Comparison of ENCODE assay signal across 10 cellular contexts in the genomic region with DNA sequence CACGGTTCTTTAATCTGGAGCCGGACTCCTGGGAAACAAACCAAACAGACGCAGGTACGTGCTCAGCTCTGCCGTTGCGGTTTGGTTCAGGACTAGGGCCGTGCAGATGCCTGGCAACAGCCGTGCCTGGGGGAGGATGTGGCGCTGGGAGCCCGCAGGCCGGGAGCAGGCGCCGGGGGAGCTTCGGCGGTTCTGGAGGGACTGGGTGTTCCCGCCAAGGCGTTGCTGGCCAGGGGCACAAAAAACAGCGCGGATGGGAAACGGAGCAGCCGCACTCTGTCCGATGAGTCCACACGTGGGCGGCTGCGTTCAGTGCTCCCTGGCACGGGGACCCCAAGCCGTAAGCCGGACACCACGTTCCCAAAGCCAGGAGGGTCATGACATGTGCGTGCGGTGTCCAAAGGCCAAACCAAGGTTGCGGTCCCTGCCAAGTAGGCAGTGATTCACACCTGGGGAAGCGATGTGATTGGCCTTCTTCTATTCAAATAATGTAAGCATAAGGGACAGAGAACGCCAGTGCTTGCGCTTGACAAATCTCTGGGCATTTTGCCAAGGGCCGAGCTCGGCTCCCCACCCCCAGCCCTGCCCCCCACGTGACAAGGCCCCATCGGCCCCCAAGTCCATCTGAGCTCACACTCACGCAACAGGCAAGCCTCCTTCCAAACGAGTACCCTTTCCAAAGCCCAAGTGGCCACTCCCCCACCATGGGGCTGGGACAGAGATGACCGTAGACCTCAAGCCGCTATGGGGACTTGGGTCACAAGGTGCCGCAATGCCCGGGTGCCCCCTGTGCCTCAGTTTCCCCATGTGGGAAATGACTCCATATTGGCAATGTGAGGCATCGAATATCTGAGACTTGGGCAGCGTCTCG. TPM values are rescaled to one million over a fixed set of nuclear protein-coding genes. Genes with fewer than 3 reads are reported as not detected.
DNase-seq lines count a peak whose midpoint lies in the region; ATAC-seq and TF ChIP-seq lines count a peak whose summit lies in the region.
"Had no signal": no experiment of that assay in that cellular context is flagged by ENCODE, and none has a peak within 500 bp of the region (broad histone marks: within the 10 kb centered on the region; RNA-seq: fewer than 3 reads in every experiment).

No MANE protein-coding gene starts in this region.

- DNase-seq in GM04503 (ENCODE audit: low read depth) (peak; percentile 37), NCI-H2107 (lab: John Stamatoyannopoulos, UW) (peak; percentile 19), esophagus squamous epithelium (lab: John Stamatoyannopoulos, UW) (no peak), psoas muscle (peak; percentile 73 to 77), tibial nerve (ENCODE audit: low spot score in 2 of 2) (no peak), MV-4-11 (lab: John Stamatoyannopoulos, UW) (no peak), NCI-H1694 (lab: John Stamatoyannopoulos, UW) (no peak)
- DNase-seq in stimulated activated naive CD8-positive, alpha-beta T cell treated with anti-CD3 and anti-CD28 coated beads, Interleukin-15, Interleukin-2, amounts not matched to agents 100 U/mL and 50 U/mL, for 24 hours, result no peak
- DNase-seq: stimulated activated CD8-positive, alpha-beta memory T cell treated with anti-CD3 and anti-CD28 coated beads, Interleukin-4, amount 100 ng/mL, for 48 hours had no signal

- TF ChIP-seq POLR2A in esophagus squamous epithelium (IDR thresholded peaks at IDR 0.05) (no peak), tibial nerve (IDR thresholded peaks at IDR 0.05) (no peak)

- no peaks in the 10 kb centered on the region for H3K9me3 ChIP-seq in esophagus squamous epithelium
- H3K9me3 ChIP-seq in psoas muscle, result no peaks in the 10 kb centered on the region
- no peaks in the 10 kb centered on the region for H3K9me3 ChIP-seq in tibial nerve

- intact Hi-C loops in esophagus squamous epithelium (cut with DNase I), result no loop called here
- intact Hi-C loops in psoas muscle (cut with DNase I), result no loop called here

- H3K4me3 ChIP-seq in esophagus squamous epithelium (no peak overlapping the region), psoas muscle (no peak overlapping the region), tibial nerve (no peak overlapping the region)

- peaks cover 0 to 83% (median 0%) of the 10 kb centered on the region in 4 donors for H3K27me3 ChIP-seq in esophagus squamous epithelium
- H3K27me3 ChIP-seq in psoas muscle (ENCODE audit: insufficient read depth in 3 of 3, low read length in 2 of 3), result peaks cover 0 to 82% (median 21%) of the 10 kb centered on the region in 3 donors
- peaks cover 0 to 10% of the 10 kb centered on the region in 2 donors for H3K27me3 ChIP-seq in tibial nerve

- TF ChIP-seq EP300 in tibial nerve (IDR thresholded peaks at IDR 0.05), result no peak

- 28 to 62% methylated on average over 6 to 17 of the region's 48 CpGs for WGBS in esophagus squamous epithelium, 2 donors
- 30 to 57% (median 32%) methylated on average over 48 of the region's 48 CpGs for WGBS in psoas muscle, 3 donors
- 51 to 64% methylated on average over 43 to 45 of the region's 48 CpGs for WGBS in tibial nerve, 2 donors

- TF ChIP-seq CTCF in esophagus squamous epithelium (IDR thresholded peaks at IDR 0.05) (no peak), psoas muscle (IDR thresholded peaks at IDR 0.05) (no peak), tibial nerve (IDR thresholded peaks at IDR 0.05) (no peak)

- ATAC-seq in psoas muscle, result peak; percentile 45 to 70 (median 56)
- ATAC-seq in stimulated activated naive CD8-positive, alpha-beta T cell treated with anti-CD3 and anti-CD28 coated beads, Interleukin-15, Interleukin-2, amounts not matched to agents 100 U/mL and 50 U/mL, for 24 hours, result no peak

- H3K36me3 ChIP-seq in esophagus squamous epithelium (no peaks in the 10 kb centered on the region), psoas muscle (ENCODE audit: insufficient read depth in 1 of 2, low read depth in 1 of 2) (no peaks in the 10 kb centered on the region), tibial nerve (no peaks in the 10 kb centered on the region)

- H3K27ac ChIP-seq in esophagus squamous epithelium, result peak overlapping the region in 3 of 4 donors; percentile 44 to 68 (median 68)
- H3K27ac ChIP-seq in psoas muscle, result no peak overlapping the region
- no peak overlapping the region for H3K27ac ChIP-seq in tibial nerve

- H3K4me1 ChIP-seq in esophagus squamous epithelium (peaks cover 8 to 55% (median 23%) of the 10 kb centered on the region in 3 donors), psoas muscle (peaks cover 5% of the 10 kb centered on the region), tibial nerve (peaks cover 0 to 39% (median 19%) of the 10 kb centered on the region in 4 donors)

RNA-seq across cellular contexts. Expression of a gene that starts 49.7 kb away (rescaled TPM):
- total RNA-seq in esophagus squamous epithelium (10 to 100 TPM in 1 of 4 donors, 1 to 10 TPM in 3; 1.2 to 11.3 (median 1.5) TPM), psoas muscle (under 1 TPM in 3 of 4 donors, not detected in 1; 0.59 to 0.96 (median 0.83) TPM), tibial nerve (1 to 10 TPM in 1 of 4 donors, under 1 TPM in 1, not detected in 2; 0.60 to 4.7 TPM)
- under 1 TPM; 0.08 to 0.68 (median 0.35) TPM for polyA plus RNA-seq in psoas muscle
- total RNA-seq: mononuclear cell had no signal

Comparison
In these comparisons a context has a peak if more than half of its experiments do, and no peak if none do; other contexts are left out.
1. DNase-seq: peak in GM04503 (single experiment), NCI-H2107 (single experiment) and psoas muscle (2 of 2); none in esophagus squamous epithelium (single experiment), stimulated activated naive CD8-positive, alpha-beta T cell treated with anti-CD3 and anti-CD28 coated beads, Interleukin-15, Interleukin-2, amounts not matched to agents 100 U/mL and 50 U/mL, for 24 hours (single experiment), tibial nerve (0 of 2), MV-4-11 (single experiment) and NCI-H1694 (single experiment).
2. H3K27ac ChIP-seq: peak in esophagus squamous epithelium (3 of 4); none in psoas muscle (single experiment) and tibial nerve (0 of 4).